In the genomic region with DNA sequence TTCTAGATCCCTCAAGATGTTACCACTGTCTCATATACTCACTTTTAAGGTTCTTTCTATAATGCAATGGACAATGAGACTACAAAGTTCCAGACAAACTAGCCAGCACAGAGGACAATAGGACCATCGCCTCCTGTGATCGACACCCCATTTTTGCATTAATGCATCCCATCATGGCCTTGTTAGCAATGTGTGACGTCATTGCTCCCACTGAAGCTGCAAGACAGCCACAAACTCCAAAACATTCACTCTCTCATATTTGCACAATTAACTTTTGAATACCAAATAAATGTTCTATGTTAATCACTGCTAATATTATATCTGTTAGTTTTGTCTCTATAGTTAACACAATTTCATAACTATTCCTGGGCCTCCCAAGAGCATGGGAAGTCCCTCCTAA, we compare ENCODE assay signal across 8 cellular contexts.
"Had no signal": no experiment of that assay in that cellular context is flagged by ENCODE, and none has a peak within 500 bp of the region (broad histone marks: within the 10 kb centered on the region; RNA-seq: fewer than 3 reads in every experiment).

No MANE protein-coding gene starts in this region.

- H2AFZ ChIP-seq: GM23338 had no signal

- H3K36me3 Mint-ChIP-seq: IgD-negative memory B cell had no signal

- H3K4me2 ChIP-seq: GM23338 had no signal

- H3K4me3 ChIP-seq: GM23338 had no signal

- FAIRE-seq: H1, H54, HTR-8/SVneo had no signal

- DNase-seq: H9, HCEC 1CT, KG1 had no signal

- H3K9me3 Mint-ChIP-seq: GM23338, H9, IgD-negative memory B cell had no signal

- H3K27ac Mint-ChIP-seq: GM23338, H9, IgD-negative memory B cell had no signal

- H3K4me1 Mint-ChIP-seq: IgD-negative memory B cell had no signal

- ATAC-seq: GM23338 had no signal

- H3K4me3 Mint-ChIP-seq: GM23338, H9, IgD-negative memory B cell had no signal
